1 cellular context compared by ENCODE assay signal in the genomic region with DNA sequence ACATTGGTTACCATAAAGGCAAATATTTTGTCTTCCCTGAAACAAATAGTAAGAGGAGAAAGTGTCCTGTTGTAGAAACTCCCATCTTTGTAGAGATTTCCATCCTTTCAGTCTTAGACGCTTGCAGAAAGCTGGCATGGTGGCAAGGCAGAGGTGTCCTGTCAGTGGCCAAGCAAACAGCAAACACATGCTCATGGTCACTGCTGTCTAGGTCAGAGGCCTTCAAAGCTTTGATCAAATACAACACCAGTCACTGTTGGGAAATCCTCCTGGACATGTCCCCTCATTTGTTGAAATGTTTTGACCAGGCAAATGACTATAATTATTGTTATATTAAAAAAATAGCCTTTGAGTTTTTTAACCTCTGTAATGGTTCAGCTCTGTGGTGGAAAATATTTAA.
TF ChIP-seq lines count a peak whose summit lies in the region.

No MANE protein-coding gene starts in this region.

TF ChIP-seq in HepG2, 621 proteins besides CTCF, POLR2A, EP300 and RAD21 (continued from another document):
- TF ChIP-seq TGIF2 (CRISPR knock-in tag; IDR thresholded peaks at IDR 0.05), result 0 out of 2 replicates have a peak, but pooled peaks have one; percentile 46
- no peak for TF ChIP-seq ZNF10 (CRISPR knock-in tag; IDR thresholded peaks at IDR 0.05; ENCODE audit: borderline replicate concordance, low read depth)
- TF ChIP-seq, protein P1, sequence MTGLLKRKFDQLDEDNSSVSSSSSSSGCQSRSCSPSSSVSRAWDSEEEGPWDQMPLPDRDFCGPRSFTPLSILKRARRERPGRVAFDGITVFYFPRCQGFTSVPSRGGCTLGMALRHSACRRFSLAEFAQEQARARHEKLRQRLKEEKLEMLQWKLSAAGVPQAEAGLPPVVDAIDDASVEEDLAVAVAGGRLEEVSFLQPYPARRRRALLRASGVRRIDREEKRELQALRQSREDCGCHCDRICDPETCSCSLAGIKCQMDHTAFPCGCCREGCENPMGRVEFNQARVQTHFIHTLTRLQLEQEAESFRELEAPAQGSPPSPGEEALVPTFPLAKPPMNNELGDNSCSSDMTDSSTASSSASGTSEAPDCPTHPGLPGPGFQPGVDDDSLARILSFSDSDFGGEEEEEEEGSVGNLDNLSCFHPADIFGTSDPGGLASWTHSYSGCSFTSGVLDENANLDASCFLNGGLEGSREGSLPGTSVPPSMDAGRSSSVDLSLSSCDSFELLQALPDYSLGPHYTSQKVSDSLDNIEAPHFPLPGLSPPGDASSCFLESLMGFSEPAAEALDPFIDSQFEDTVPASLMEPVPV (CRISPR knock-in tag; IDR thresholded peaks at IDR 0.05), result no peak
- TF ChIP-seq, protein P2, sequence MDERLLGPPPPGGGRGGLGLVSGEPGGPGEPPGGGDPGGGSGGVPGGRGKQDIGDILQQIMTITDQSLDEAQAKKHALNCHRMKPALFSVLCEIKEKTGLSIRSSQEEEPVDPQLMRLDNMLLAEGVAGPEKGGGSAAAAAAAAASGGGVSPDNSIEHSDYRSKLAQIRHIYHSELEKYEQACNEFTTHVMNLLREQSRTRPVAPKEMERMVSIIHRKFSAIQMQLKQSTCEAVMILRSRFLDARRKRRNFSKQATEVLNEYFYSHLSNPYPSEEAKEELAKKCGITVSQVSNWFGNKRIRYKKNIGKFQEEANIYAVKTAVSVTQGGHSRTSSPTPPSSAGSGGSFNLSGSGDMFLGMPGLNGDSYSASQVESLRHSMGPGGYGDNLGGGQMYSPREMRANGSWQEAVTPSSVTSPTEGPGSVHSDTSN (CRISPR knock-in tag; IDR thresholded peaks at IDR 0.05), result no peak
- TF ChIP-seq POLR2AphosphoS5 (IDR thresholded peaks at IDR 0.05; ENCODE audit: low read depth, low read length), result no peak
- peak; percentile 43; the same call in 1 of the 2 replicates for TF ChIP-seq SAP130 (CRISPR knock-in tag; IDR thresholded peaks at IDR 0.05; ENCODE audit: low read depth)
- 0 out of 2 replicates have a peak, but pooled peaks have one; percentile 51 for TF ChIP-seq CEBPG (CRISPR knock-in tag; IDR thresholded peaks at IDR 0.05)
- TF ChIP-seq SOX5 (CRISPR knock-in tag; IDR thresholded peaks at IDR 0.05; ENCODE audit: borderline replicate concordance), result no peak
- TF ChIP-seq, protein P3, sequence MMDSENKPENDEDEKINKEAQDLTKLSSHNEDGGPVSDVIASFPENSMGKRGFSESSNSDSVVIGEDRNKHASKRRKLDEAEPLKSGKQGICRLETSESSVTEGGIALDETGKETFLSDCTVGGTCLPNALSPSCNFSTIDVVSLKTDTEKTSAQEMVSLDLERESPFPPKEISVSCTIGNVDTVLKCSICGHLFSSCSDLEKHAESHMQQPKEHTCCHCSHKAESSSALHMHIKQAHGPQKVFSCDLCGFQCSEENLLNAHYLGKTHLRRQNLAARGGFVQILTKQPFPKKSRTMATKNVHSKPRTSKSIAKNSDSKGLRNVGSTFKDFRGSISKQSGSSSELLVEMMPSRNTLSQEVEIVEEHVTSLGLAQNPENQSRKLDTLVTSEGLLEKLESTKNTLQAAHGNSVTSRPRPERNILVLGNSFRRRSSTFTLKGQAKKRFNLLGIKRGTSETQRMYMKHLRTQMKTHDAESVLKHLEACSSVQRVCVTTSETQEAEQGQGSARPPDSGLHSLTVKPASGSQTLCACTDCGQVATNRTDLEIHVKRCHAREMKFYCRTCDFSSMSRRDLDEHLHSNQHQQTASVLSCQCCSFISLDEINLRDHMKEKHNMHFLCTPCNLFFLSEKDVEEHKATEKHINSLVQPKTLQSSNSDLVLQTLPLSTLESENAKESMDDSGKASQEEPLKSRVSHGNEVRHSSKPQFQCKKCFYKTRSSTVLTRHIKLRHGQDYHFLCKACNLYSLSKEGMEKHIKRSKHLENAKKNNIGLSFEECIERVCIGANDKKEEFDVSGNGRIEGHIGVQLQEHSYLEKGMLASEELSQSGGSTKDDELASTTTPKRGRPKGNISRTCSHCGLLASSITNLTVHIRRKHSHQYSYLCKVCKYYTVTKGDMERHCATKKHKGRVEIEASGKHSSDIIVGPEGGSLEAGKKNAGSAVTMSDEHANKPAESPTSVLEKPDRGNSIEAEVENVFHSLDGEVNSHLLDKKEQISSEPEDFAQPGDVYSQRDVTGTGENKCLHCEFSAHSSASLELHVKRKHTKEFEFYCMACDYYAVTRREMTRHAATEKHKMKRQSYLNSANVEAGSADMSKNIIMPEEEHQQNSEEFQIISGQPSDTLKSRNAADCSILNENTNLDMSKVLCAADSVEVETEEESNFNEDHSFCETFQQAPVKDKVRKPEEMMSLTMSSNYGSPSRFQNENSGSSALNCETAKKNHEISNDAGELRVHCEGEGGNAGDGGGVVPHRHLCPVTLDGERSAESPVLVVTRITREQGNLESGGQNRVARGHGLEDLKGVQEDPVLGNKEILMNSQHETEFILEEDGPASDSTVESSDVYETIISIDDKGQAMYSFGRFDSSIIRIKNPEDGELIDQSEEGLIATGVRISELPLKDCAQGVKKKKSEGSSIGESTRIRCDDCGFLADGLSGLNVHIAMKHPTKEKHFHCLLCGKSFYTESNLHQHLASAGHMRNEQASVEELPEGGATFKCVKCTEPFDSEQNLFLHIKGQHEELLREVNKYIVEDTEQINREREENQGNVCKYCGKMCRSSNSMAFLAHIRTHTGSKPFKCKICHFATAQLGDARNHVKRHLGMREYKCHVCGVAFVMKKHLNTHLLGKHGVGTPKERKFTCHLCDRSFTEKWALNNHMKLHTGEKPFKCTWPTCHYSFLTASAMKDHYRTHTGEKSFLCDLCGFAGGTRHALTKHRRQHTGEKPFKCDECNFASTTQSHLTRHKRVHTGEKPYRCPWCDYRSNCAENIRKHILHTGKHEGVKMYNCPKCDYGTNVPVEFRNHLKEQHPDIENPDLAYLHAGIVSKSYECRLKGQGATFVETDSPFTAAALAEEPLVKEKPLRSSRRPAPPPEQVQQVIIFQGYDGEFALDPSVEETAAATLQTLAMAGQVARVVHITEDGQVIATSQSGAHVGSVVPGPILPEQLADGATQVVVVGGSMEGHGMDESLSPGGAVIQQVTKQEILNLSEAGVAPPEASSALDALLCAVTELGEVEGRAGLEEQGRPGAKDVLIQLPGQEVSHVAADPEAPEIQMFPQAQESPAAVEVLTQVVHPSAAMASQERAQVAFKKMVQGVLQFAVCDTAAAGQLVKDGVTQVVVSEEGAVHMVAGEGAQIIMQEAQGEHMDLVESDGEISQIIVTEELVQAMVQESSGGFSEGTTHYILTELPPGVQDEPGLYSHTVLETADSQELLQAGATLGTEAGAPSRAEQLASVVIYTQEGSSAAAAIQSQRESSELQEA (CRISPR knock-in tag; IDR thresholded peaks at IDR 0.05; ENCODE audit: not compliant biosample characterization), result no peak
- TF ChIP-seq ZNF746 (CRISPR knock-in tag; IDR thresholded peaks at IDR 0.05), result no peak
- TF ChIP-seq, protein P4, sequence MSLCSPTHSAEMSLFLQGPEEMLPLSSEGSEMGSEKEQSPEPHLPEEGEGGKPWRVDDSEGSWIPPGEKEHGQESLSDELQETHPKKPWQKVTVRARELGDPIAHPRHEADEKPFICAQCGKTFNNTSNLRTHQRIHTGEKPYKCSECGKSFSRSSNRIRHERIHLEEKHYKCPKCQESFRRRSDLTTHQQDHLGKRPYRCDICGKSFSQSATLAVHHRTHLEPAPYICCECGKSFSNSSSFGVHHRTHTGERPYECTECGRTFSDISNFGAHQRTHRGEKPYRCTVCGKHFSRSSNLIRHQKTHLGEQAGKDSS (CRISPR knock-in tag; IDR thresholded peaks at IDR 0.05; ENCODE audit: borderline replicate concordance, low read depth), result no peak
- 0 out of 2 replicates have a peak, but pooled peaks have one; percentile 14 for TF ChIP-seq TCF7 (IDR thresholded peaks at IDR 0.05; ENCODE audit: low read depth)
- TF ChIP-seq, protein P5, sequence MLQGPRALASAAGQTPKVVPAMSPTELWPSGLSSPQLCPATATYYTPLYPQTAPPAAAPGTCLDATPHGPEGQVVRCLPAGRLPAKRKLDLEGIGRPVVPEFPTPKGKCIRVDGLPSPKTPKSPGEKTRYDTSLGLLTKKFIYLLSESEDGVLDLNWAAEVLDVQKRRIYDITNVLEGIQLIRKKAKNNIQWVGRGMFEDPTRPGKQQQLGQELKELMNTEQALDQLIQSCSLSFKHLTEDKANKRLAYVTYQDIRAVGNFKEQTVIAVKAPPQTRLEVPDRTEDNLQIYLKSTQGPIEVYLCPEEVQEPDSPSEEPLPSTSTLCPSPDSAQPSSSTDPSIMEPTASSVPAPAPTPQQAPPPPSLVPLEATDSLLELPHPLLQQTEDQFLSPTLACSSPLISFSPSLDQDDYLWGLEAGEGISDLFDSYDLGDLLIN (CRISPR knock-in tag; IDR thresholded peaks at IDR 0.05; ENCODE audit: borderline replicate concordance), result no peak
- TF ChIP-seq ZNF83 (CRISPR knock-in tag; IDR thresholded peaks at IDR 0.05; ENCODE audit: borderline replicate concordance), result no peak
- TF ChIP-seq AGO1 (IDR thresholded peaks at IDR 0.05; ENCODE audit: low read depth, low read length, poor library complexity, severe bottlenecking), result no peak
- no peak for TF ChIP-seq ZFP36L2 (CRISPR knock-in tag; IDR thresholded peaks at IDR 0.05)
- peak; percentile 81 for TF ChIP-seq ZNF644 (CRISPR knock-in tag; IDR thresholded peaks at IDR 0.05; ENCODE audit: low read depth)
- peak; percentile 9; the same call in 1 of the 2 replicates for TF ChIP-seq FOXO1 (CRISPR knock-in tag; IDR thresholded peaks at IDR 0.05)
- peak; percentile 63 for TF ChIP-seq RARA (CRISPR knock-in tag; IDR thresholded peaks at IDR 0.05)
- TF ChIP-seq NR2F6 (IDR thresholded peaks at IDR 0.05), result no peak
- TF ChIP-seq NR2F6 (CRISPR knock-in tag; IDR thresholded peaks at IDR 0.05), result 0 out of 2 replicates have a peak, but pooled peaks have one; percentile 38
- no peak for TF ChIP-seq ZMYM4 (CRISPR knock-in tag; IDR thresholded peaks at IDR 0.05)
- TF ChIP-seq CEBPB (IDR thresholded peaks at IDR 0.05; ENCODE audit: borderline replicate concordance, low read depth, low read length), result peak; percentile 70; the same call in 1 of the 2 replicates
